13 cellular contexts compared by ENCODE assay signal in the genomic region with DNA sequence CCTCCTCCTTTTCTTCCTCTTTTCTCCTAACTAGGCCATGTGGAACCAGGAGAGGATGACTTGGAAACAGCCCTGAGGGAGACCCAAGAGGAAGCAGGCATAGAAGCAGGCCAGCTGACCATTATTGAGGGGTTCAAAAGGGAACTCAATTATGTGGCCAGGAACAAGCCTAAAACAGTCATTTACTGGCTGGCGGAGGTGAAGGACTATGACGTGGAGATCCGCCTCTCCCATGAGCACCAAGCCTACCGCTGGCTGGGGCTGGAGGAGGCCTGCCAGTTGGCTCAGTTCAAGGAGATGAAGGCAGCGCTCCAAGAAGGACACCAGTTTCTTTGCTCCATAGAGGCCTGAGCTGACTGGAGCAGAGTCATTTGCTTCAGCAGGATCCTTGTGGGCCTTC. TPM values are rescaled to one million over a fixed set of nuclear protein-coding genes. Genes with fewer than 3 reads are reported as not detected.
DNase-seq lines count a peak whose midpoint lies in the region; ATAC-seq, FAIRE-seq and TF ChIP-seq lines count a peak whose summit lies in the region.
"Had no signal": no experiment of that assay in that cellular context is flagged by ENCODE, and none has a peak within 500 bp of the region (broad histone marks: within the 10 kb centered on the region; RNA-seq: fewer than 3 reads in every experiment).

No MANE protein-coding gene starts in this region.

- FAIRE-seq in pancreas (lab: Jason Lieb, UNC): no peak

- no peak overlapping the region for H3K27ac Mint-ChIP-seq in MCF 10A (ENCODE audit: low read depth, unreplicated experiment)
- no peak overlapping the region for H3K27ac Mint-ChIP-seq in activated CD4-positive, alpha-beta memory T cell treated with anti-CD3 and anti-CD28 coated beads for 36 hours
- H3K27ac Mint-ChIP-seq: stimulated activated naive CD8-positive, alpha-beta T cell treated with anti-CD3 and anti-CD28 coated beads, Interleukin-15, Interleukin-2, amounts not matched to agents 100 ng/mL and 50 ng/mL, for 24 hours; T-helper 1 cell treated with Interleukin-12 subunit alpha and Interleukin-12 subunit beta and Interleukin-4 antibody, amounts not matched to agents 30 μg/mL and 1 μg/mL, for 36 hours had no signal

- H3K4me3 Mint-ChIP-seq in MCF 10A (ENCODE audit: unreplicated experiment): no peak overlapping the region
- H3K4me3 Mint-ChIP-seq in activated CD4-positive, alpha-beta memory T cell treated with anti-CD3 and anti-CD28 coated beads for 36 hours: no peak overlapping the region
- H3K4me3 Mint-ChIP-seq: stimulated activated naive CD8-positive, alpha-beta T cell treated with anti-CD3 and anti-CD28 coated beads, Interleukin-15, Interleukin-2, amounts not matched to agents 100 ng/mL and 50 ng/mL, for 24 hours; T-helper 1 cell treated with Interleukin-12 subunit alpha and Interleukin-12 subunit beta and Interleukin-4 antibody, amounts not matched to agents 30 μg/mL and 1 μg/mL, for 36 hours had no signal

- ATAC-seq in pancreas: peak; percentile 84 to 90 (median 86)
- no peak for ATAC-seq in HG03432 (IDR thresholded peaks at IDR 0.05; ENCODE audit: unreplicated experiment)

- no peaks in the 10 kb centered on the region for H3K27me3 ChIP-seq in right atrium auricular region
- no peaks in the 10 kb centered on the region for H3K27me3 ChIP-seq in pancreas
- H3K27me3 ChIP-seq in uterus: no peaks in the 10 kb centered on the region
- H3K27me3 ChIP-seq: cardiac muscle cell had no signal

- CTCF ChIA-PET in MCF 10A (lab: Yijun Ruan, JAX): interaction anchor here (0.6 to 2.6 kb wide), 5 partner anchors 10 to 1943 kb away, joined by 3 to 6 read pairs (median 4); no protein-coding TSS in a partner anchor
- CTCF ChIA-PET in activated CD4-positive, alpha-beta memory T cell treated with anti-CD3 and anti-CD28 coated beads for 36 hours (lab: Charles Lee): no interaction called here

- no peaks in the 10 kb centered on the region for H3K9me3 ChIP-seq in right atrium auricular region
- no peaks in the 10 kb centered on the region for H3K9me3 ChIP-seq in pancreas
- H3K9me3 ChIP-seq in uterus: no peaks in the 10 kb centered on the region

- no peaks in the 10 kb centered on the region for H3K27me3 Mint-ChIP-seq in MCF 10A (ENCODE audit: insufficient read depth, unreplicated experiment)
- no peaks in the 10 kb centered on the region for H3K27me3 Mint-ChIP-seq in activated CD4-positive, alpha-beta memory T cell treated with anti-CD3 and anti-CD28 coated beads for 36 hours
- H3K27me3 Mint-ChIP-seq: stimulated activated naive CD8-positive, alpha-beta T cell treated with anti-CD3 and anti-CD28 coated beads, Interleukin-15, Interleukin-2, amounts not matched to agents 100 ng/mL and 50 ng/mL, for 24 hours had no signal

- BruUV-seq in MCF 10A (replicated peaks; lab: Mats Ljungman, UMichigan): TSS peak; percentile 83

- TF ChIP-seq CTCF in MCF 10A (IDR thresholded peaks at IDR 0.05; ENCODE audit: unreplicated experiment) (no peak), right atrium auricular region (IDR thresholded peaks at IDR 0.05) (no peak), pancreas (IDR thresholded peaks at IDR 0.05) (no peak), uterus (IDR thresholded peaks at IDR 0.05) (no peak)

- H3K9me3 Mint-ChIP-seq in MCF 10A (ENCODE audit: unreplicated experiment): no peaks in the 10 kb centered on the region
- H3K9me3 Mint-ChIP-seq in activated CD4-positive, alpha-beta memory T cell treated with anti-CD3 and anti-CD28 coated beads for 36 hours: no peaks in the 10 kb centered on the region
- H3K9me3 Mint-ChIP-seq: stimulated activated naive CD8-positive, alpha-beta T cell treated with anti-CD3 and anti-CD28 coated beads, Interleukin-15, Interleukin-2, amounts not matched to agents 100 ng/mL and 50 ng/mL, for 24 hours; T-helper 1 cell treated with Interleukin-12 subunit alpha and Interleukin-12 subunit beta and Interleukin-4 antibody, amounts not matched to agents 30 μg/mL and 1 μg/mL, for 36 hours had no signal

- H3K36me3 ChIP-seq in right atrium auricular region (peaks cover 40% of the 10 kb centered on the region), pancreas (no peaks in the 10 kb centered on the region), uterus (no peaks in the 10 kb centered on the region)

- peaks cover 0 to 41% of the 10 kb centered on the region in 2 donors for H3K4me1 ChIP-seq in right atrium auricular region
- H3K4me1 ChIP-seq in pancreas: peaks cover 30 to 49% (median 39%) of the 10 kb centered on the region in 3 donors
- H3K4me1 ChIP-seq in uterus: no peaks in the 10 kb centered on the region

- H3K36me3 Mint-ChIP-seq in MCF 10A (ENCODE audit: insufficient read depth, unreplicated experiment): peaks cover 31% of the 10 kb centered on the region
- H3K36me3 Mint-ChIP-seq in activated CD4-positive, alpha-beta memory T cell treated with anti-CD3 and anti-CD28 coated beads for 36 hours: peaks cover 34% of the 10 kb centered on the region

- DNase-seq in MCF 10A (ENCODE audit: unreplicated experiment): no peak
- peak; percentile 90 for DNase-seq in right atrium auricular region (ENCODE audit: low spot score)
- DNase-seq in pancreas: peak; percentile 75 to 91 (median 88)
- DNase-seq in uterus: peak; percentile 62 to 89
- no peak for DNase-seq in NCI-H2107 (lab: John Stamatoyannopoulos, UW)
- no peak for DNase-seq in activated CD4-positive, alpha-beta memory T cell treated with anti-CD3 and anti-CD28 coated beads for 36 hours
- DNase-seq: activated CD4-positive, alpha-beta T cell treated with anti-CD3 and anti-CD28 coated beads for 48 hours; kidney glomerular epithelial cell; stimulated activated CD4-positive, alpha-beta T cell treated with anti-CD3 and anti-CD28 coated beads, Interleukin-4, amount 100 ng/mL, for 1 hour had no signal

- TF ChIP-seq POLR2A in uterus (IDR thresholded peaks at IDR 0.05): no peak

- H3K27ac ChIP-seq in right atrium auricular region: peak overlapping the region in 1 of 2 donors; percentile 73
- peak overlapping the region; percentile 38 to 89 (median 81) for H3K27ac ChIP-seq in pancreas
- peak overlapping the region; percentile 40 for H3K27ac ChIP-seq in uterus
- H3K27ac ChIP-seq: cardiac muscle cell had no signal

- intact Hi-C loops in MCF 10A (cut with micrococcal nuclease): no loop called here
- intact Hi-C loops in pancreas (cut with DNase I): no loop called here
- intact Hi-C loops in uterus (cut with DNase I; ENCODE audit: low total_unique reads): no loop called here
- intact Hi-C loops in activated CD4-positive, alpha-beta memory T cell treated with anti-CD3 and anti-CD28 coated beads for 36 hours (cut with micrococcal nuclease): no loop called here

- WGBS in pancreas, 2 donors: 42% methylated on average over 5 of the region's 5 CpGs

- H3K4me3 ChIP-seq in right atrium auricular region (no peak overlapping the region), pancreas (no peak overlapping the region), uterus (no peak overlapping the region)
- H3K4me3 ChIP-seq: cardiac muscle cell had no signal

- POLR2A ChIA-PET in MCF 10A (lab: Yijun Ruan, JAX): no interaction called here
- POLR2A ChIA-PET in activated CD4-positive, alpha-beta memory T cell treated with anti-CD3 and anti-CD28 coated beads for 36 hours (lab: Charles Lee): no interaction called here

- no peaks in the 10 kb centered on the region for H3K4me1 Mint-ChIP-seq in MCF 10A (ENCODE audit: insufficient read depth, unreplicated experiment)
- no peaks in the 10 kb centered on the region for H3K4me1 Mint-ChIP-seq in activated CD4-positive, alpha-beta memory T cell treated with anti-CD3 and anti-CD28 coated beads for 36 hours (ENCODE audit: low read depth)

RNA-seq across cellular contexts. Expression of a gene that starts 13.7 kb away (rescaled TPM):
- total RNA-seq in MCF 10A (2022) (30.6 and 35.0 TPM in 2 replicates), right atrium auricular region (10 to 100 TPM; 17.6 to 25.3 TPM), pancreas (10 to 100 TPM in 5 of 6 donors, 1 to 10 TPM in 1; 9.7 to 16.8 (median 13.2) TPM), uterus (10 to 100 TPM in 3 of 4 donors, 1 to 10 TPM in 1; 7.6 to 24.6 (median 20.2) TPM)
- polyA plus RNA-seq in pancreas: 10 to 100 TPM; 13.7 to 32.6 TPM
- 10 to 100 TPM; 42.4 to 43.3 TPM for total RNA-seq in activated CD4-positive, alpha-beta memory T cell treated with anti-CD3 and anti-CD28 coated beads for 36 hours

RNA-seq across cellular contexts. Expression of a gene that starts 14.0 kb away (rescaled TPM):
- total RNA-seq in MCF 10A (2022) (3.3 and 3.5 TPM in 2 replicates), right atrium auricular region (under 1 TPM; 0.43 to 0.52 TPM), pancreas (under 1 TPM; 0.37 to 0.69 (median 0.48) TPM), uterus (1 to 10 TPM; 1.2 to 6.1 (median 1.5) TPM)
- polyA plus RNA-seq in pancreas: under 1 TPM; 0.38 to 0.52 TPM
- total RNA-seq in activated CD4-positive, alpha-beta memory T cell treated with anti-CD3 and anti-CD28 coated beads for 36 hours: 1 to 10 TPM; 5.6 to 5.7 TPM

RNA-seq across cellular contexts. Expression of a gene that starts 33.6 kb away (rescaled TPM):
- 2.4 and 2.9 TPM in 2 replicates for total RNA-seq in MCF 10A (2022)
- 1 to 10 TPM; 5.4 to 7.4 TPM for total RNA-seq in right atrium auricular region
- total RNA-seq in pancreas: 10 to 100 TPM in 4 of 6 donors, 1 to 10 TPM in 2; 4.0 to 17.5 (median 10.8) TPM
- 1 to 10 TPM; 1.8 to 2.3 TPM for polyA plus RNA-seq in pancreas
- total RNA-seq in uterus: 1 to 10 TPM in 3 of 4 donors, under 1 TPM in 1; under 0.01 to 6.6 (median 2.3) TPM
- total RNA-seq in activated CD4-positive, alpha-beta memory T cell treated with anti-CD3 and anti-CD28 coated beads for 36 hours: 1 to 10 TPM; 1.9 to 2.9 TPM

Comparison
In these comparisons a context has a peak if more than half of its experiments do, and no peak if none do; other contexts are left out.
1. DNase-seq: peak in right atrium auricular region (single experiment), pancreas (6 of 6) and uterus (2 of 2); none in MCF 10A (single experiment), NCI-H2107 (single experiment) and activated CD4-positive, alpha-beta memory T cell treated with anti-CD3 and anti-CD28 coated beads for 36 hours (single experiment).